Comparison of ENCODE assay signal across 1 cellular context in genomic region chr2:2573658-2574293, GRCh38.
TF ChIP-seq lines count a peak whose summit lies in the region.

No MANE protein-coding gene starts in this region.

TF ChIP-seq in IMR-90, 13 proteins besides CTCF, POLR2A, EP300 and RAD21:
- TF ChIP-seq FOS (IDR thresholded peaks at IDR 0.05; ENCODE audit: low read depth, low read length) (no peak), NFE2L2 (IDR thresholded peaks at IDR 0.05; ENCODE audit: low read depth, low read length) (no peak), RFX5 (IDR thresholded peaks at IDR 0.05; ENCODE audit: low read depth, low read length) (no peak), SMC3 (IDR thresholded peaks at IDR 0.05; ENCODE audit: low read depth, low read length) (no peak)
TF ChIP-seq in IMR-90: peak in this region for 0.
